In genomic region chr19:40312533-40312932, GRCh38 we compare ENCODE assay signal across 21 cellular contexts.
"Had no signal": no experiment of that assay in that cellular context is flagged by ENCODE, and none has a peak within 500 bp of the region (broad histone marks: within the 10 kb centered on the region; RNA-seq: fewer than 3 reads in every experiment).

No MANE protein-coding gene starts in this region.

- H3K4me3 ChIP-seq: colonic mucosa, hepatocyte, left lung, mucosa of descending colon, pancreas, thyroid gland had no signal

- H3K27me3 Mint-ChIP-seq: activated CD4-positive, alpha-beta memory T cell treated with anti-CD3 and anti-CD28 coated beads for 36 hours; activated naive CD8-positive, alpha-beta T cell treated with anti-CD3 and anti-CD28 coated beads for 36 hours; brain; naive thymus-derived CD4-positive, alpha-beta T cell had no signal

- DNase-seq: activated CD4-positive, alpha-beta memory T cell treated with anti-CD3 and anti-CD28 coated beads for 36 hours; activated CD4-positive, alpha-beta T cell treated with anti-CD3 and anti-CD28 coated beads for 1 hour; activated gamma-delta T cell; activated naive CD8-positive, alpha-beta T cell treated with anti-CD3 and anti-CD28 coated beads for 36 hours; activated T-cell treated with anti-CD3 and anti-CD28 coated beads, Interleukin-2, amount 50 U/mL, for 4 hours; central memory CD4-positive, alpha-beta T cell; colonic mucosa; kidney; mucosa of descending colon; naive thymus-derived CD4-positive, alpha-beta T cell; pancreas; retina; stimulated activated CD4-positive, alpha-beta T cell treated with anti-CD3 and anti-CD28 coated beads, Interleukin-12 subunit alpha, Interleukin-12 subunit beta, amount 100 ng/mL, for 4 hours; stimulated activated CD4-positive, alpha-beta T cell treated with anti-CD3 and anti-CD28 coated beads, Interleukin-2, amount 100 ng/mL, for 24 hours; T-helper 9 cell; thyroid gland had no signal

- H3K4me2 ChIP-seq: hepatocyte had no signal

- H3K4me3 Mint-ChIP-seq: activated CD4-positive, alpha-beta memory T cell treated with anti-CD3 and anti-CD28 coated beads for 36 hours; activated naive CD8-positive, alpha-beta T cell treated with anti-CD3 and anti-CD28 coated beads for 36 hours; activated T-cell treated with anti-CD3 and anti-CD28 coated beads, Interleukin-2, amount 50 U/mL, for 4 hours; brain; naive thymus-derived CD4-positive, alpha-beta T cell had no signal

- H3K9me3 ChIP-seq: colonic mucosa, left lung, mucosa of descending colon, pancreas, thyroid gland had no signal

- FAIRE-seq: kidney, pancreas, urothelium cell line had no signal

- H3K4me1 ChIP-seq: colonic mucosa, left lung, pancreas, thyroid gland had no signal

- ATAC-seq: activated T-cell treated with anti-CD3 and anti-CD28 coated beads, Interleukin-2, amount 50 U/mL, for 4 hours; esophagus mucosa; left lung; mucosa of descending colon; naive thymus-derived CD4-positive, alpha-beta T cell; pancreas had no signal

- H3K9me3 Mint-ChIP-seq: activated CD4-positive, alpha-beta memory T cell treated with anti-CD3 and anti-CD28 coated beads for 36 hours; activated naive CD8-positive, alpha-beta T cell treated with anti-CD3 and anti-CD28 coated beads for 36 hours; activated T-cell treated with anti-CD3 and anti-CD28 coated beads, Interleukin-2, amount 50 U/mL, for 4 hours; brain; naive thymus-derived CD4-positive, alpha-beta T cell had no signal

- H3K4me1 Mint-ChIP-seq: brain had no signal

- H2AFZ ChIP-seq: hepatocyte had no signal

- H3K27ac ChIP-seq: colonic mucosa, hepatocyte, left lung, pancreas, thyroid gland had no signal

- H3K36me3 ChIP-seq: colonic mucosa, pancreas, thyroid gland had no signal

- H3K79me2 ChIP-seq: hepatocyte had no signal

- H3K27ac Mint-ChIP-seq: activated CD4-positive, alpha-beta memory T cell treated with anti-CD3 and anti-CD28 coated beads for 36 hours; activated naive CD8-positive, alpha-beta T cell treated with anti-CD3 and anti-CD28 coated beads for 36 hours; brain; naive thymus-derived CD4-positive, alpha-beta T cell had no signal

- H3K27me3 ChIP-seq: colonic mucosa, hepatocyte, left lung, pancreas, thyroid gland had no signal
